18 cellular contexts compared by ENCODE assay signal in the genomic region with DNA sequence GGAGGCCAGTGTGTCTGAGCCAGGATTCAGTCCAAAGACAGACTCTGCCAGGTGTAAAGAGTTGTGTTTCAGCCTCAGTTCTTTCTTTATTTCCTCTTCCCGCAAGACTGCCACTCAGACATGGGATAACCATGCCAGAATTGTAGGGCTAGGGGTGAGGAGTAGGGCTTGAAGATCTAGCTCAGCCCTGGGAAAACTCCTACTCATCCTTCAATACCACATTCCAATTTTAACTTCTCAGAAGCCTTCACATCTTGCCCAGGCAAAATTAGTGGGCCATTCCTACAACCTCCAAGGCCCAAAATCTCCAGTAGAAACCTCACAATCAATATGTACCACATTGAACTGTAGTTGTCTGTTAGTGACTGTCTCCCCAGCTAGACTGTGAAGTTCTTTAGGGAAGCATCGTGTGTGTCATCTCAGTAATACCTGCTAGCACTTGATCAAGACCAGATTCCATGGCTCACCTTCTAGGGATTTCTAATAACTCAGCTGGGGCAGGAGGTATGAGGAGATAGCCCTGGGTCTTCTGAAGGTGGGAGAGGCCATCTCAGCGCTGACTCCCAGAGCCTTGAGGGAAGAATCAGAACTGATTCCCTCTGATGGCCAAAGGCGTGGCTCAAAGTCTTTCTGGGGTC. TPM values are rescaled to one million over a fixed set of nuclear protein-coding genes. Genes with fewer than 3 reads are reported as not detected.
"Had no signal": no experiment of that assay in that cellular context is flagged by ENCODE, and none has a peak within 500 bp of the region (broad histone marks: within the 10 kb centered on the region; RNA-seq: fewer than 3 reads in every experiment).

No MANE protein-coding gene starts in this region.

- H3K9me3 Mint-ChIP-seq: dendritic cell treated with granulocyte-macrophage colony-stimulating factor and Interleukin-4, amounts not matched to agents 40 ng/mL and 50 ng/mL, for 4 days; effector memory CD8-positive, alpha-beta T cell; natural killer cell; neural crest cell; type B pancreatic cell had no signal

- DNase-seq: effector memory CD8-positive, alpha-beta T cell; erythroblast; foreskin melanocyte; heart left ventricle; hippocampal formation; kidney glomerular epithelial cell; natural killer cell; ovary; sigmoid colon; stimulated activated CD4-positive, alpha-beta T cell treated with anti-CD3 and anti-CD28 coated beads, Interleukin-12 subunit alpha, Interleukin-12 subunit beta, amount 100 ng/mL, for 4 hours; stimulated activated naive CD4-positive, alpha-beta T cell; stomach; substantia nigra had no signal

- H3K36me3 Mint-ChIP-seq: natural killer cell, type B pancreatic cell had no signal

- H3K27me3 ChIP-seq: heart left ventricle, ovary, right atrium auricular region, sigmoid colon, stomach had no signal

- H3K4me3 Mint-ChIP-seq: dendritic cell treated with granulocyte-macrophage colony-stimulating factor and Interleukin-4, amounts not matched to agents 40 ng/mL and 50 ng/mL, for 4 days; effector memory CD8-positive, alpha-beta T cell; natural killer cell; neural crest cell; type B pancreatic cell had no signal

- H3K4me1 ChIP-seq: stomach had no signal

- H3K9me3 ChIP-seq: heart left ventricle, ovary, right atrium auricular region, sigmoid colon, stomach had no signal

- H3K36me3 ChIP-seq: heart left ventricle, ovary, right atrium auricular region, sigmoid colon, stomach had no signal

- H3K4me3 ChIP-seq: heart left ventricle, ovary, right atrium auricular region, sigmoid colon, skin epidermis, stomach had no signal

- H3K27ac Mint-ChIP-seq: dendritic cell treated with granulocyte-macrophage colony-stimulating factor and Interleukin-4, amounts not matched to agents 40 ng/mL and 50 ng/mL, for 4 days; effector memory CD8-positive, alpha-beta T cell; natural killer cell; type B pancreatic cell had no signal

- H3K4me1 Mint-ChIP-seq: natural killer cell, neural crest cell had no signal

- H3K27ac ChIP-seq: heart left ventricle, right atrium auricular region, sigmoid colon, skin epidermis, stomach had no signal

- ATAC-seq: effector memory CD8-positive, alpha-beta T cell; heart left ventricle; natural killer cell had no signal

RNA-seq across cellular contexts. Expression of a gene that starts 19.7 kb away (rescaled TPM):
- total RNA-seq: natural killer cell, neural crest cell had no signal
